9 cellular contexts compared by ENCODE assay signal in the genomic region with DNA sequence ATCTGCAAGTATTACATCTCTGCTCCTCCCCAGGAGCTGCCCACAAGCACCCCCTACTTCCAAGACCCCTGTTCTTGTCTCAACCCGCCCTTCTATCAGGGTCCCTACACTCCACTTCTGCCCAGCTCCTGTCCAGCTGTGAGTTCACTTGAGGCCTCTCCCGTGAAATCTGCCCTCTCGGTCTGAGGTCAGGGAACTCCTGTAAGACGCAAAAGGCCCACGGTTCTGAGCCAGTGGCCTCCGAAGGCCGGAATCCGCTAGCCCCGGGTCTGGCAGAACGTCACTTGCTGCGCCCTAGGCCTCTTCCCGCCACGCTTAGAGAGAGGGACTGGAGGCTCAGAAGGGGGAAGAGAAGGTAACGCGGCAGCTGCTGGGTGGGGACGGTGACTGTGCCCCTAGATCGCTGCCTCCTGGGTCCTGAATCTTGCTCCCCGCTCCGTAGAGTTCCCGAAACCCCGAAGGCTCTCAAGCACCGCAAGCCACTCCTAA. TPM values are rescaled to one million over a fixed set of nuclear protein-coding genes. Genes with fewer than 3 reads are reported as not detected.
A peak's percentile ranks its signal among the peaks of the same experiment; 100 is the strongest.
DNase-seq lines count a peak whose midpoint lies in the region; TF ChIP-seq lines count a peak whose summit lies in the region.
"Had no signal": no experiment of that assay in that cellular context is flagged by ENCODE, and none has a peak within 500 bp of the region (broad histone marks: within the 10 kb centered on the region; RNA-seq: fewer than 3 reads in every experiment).

No MANE protein-coding gene starts in this region.

- H3K79me2 ChIP-seq in osteoblast (ENCODE audit: insufficient read depth, low read length), result peaks cover 29% of the 10 kb centered on the region

- peak overlapping the region; percentile 69 for H2AFZ ChIP-seq in osteoblast (ENCODE audit: low read length)

- peaks cover 7% of the 10 kb centered on the region for H3K4me1 Mint-ChIP-seq in T-helper 2 cell treated with Interferon-gamma antibody and Interleukin-4, amounts not matched to agents 5 μg/mL and 100 μg/mL, for 36 hours (ENCODE audit: low read depth)

- H3K4me1 ChIP-seq in Peyer's patch (peaks cover 0 to 9% (median 0%) of the 10 kb centered on the region in 4 donors), osteoblast (ENCODE audit: insufficient read depth, low read length) (peaks cover 27% of the 10 kb centered on the region)

- H3K36me3 ChIP-seq in Peyer's patch (no peaks in the 10 kb centered on the region), osteoblast (ENCODE audit: insufficient read depth, low read length) (no peaks in the 10 kb centered on the region)

- no peaks in the 10 kb centered on the region for H3K36me3 Mint-ChIP-seq in T-helper 2 cell treated with Interferon-gamma antibody and Interleukin-4, amounts not matched to agents 5 μg/mL and 100 μg/mL, for 36 hours (ENCODE audit: low read depth)

- H3K9me3 ChIP-seq in Peyer's patch (no peaks in the 10 kb centered on the region), osteoblast (ENCODE audit: low read depth, low read length) (no peaks in the 10 kb centered on the region)

- H4K20me1 ChIP-seq in osteoblast (ENCODE audit: insufficient read depth, low read length), result peaks cover 20% of the 10 kb centered on the region

- peak overlapping the region in 1 of 4 donors; percentile 49 for H3K27ac ChIP-seq in Peyer's patch
- H3K27ac ChIP-seq in osteoblast (ENCODE audit: low read depth, low read length), result no peak overlapping the region

- H3K4me3 ChIP-seq in Peyer's patch (peak overlapping the region; percentile 40 to 73 (median 60)), fibroblast of pulmonary artery (replicated peaks; ENCODE audit: low read depth, low read length) (peak overlapping the region; percentile 68), osteoblast (ENCODE audit: insufficient read depth, low read length) (peak overlapping the region; percentile 88)

- TF ChIP-seq CTCF in Peyer's patch (IDR thresholded peaks at IDR 0.05) (no peak), fibroblast of pulmonary artery (IDR thresholded peaks at IDR 0.05; ENCODE audit: low read length, missing control alignments) (no peak), osteoblast (IDR thresholded peaks at IDR 0.05; ENCODE audit: extremely low read depth, low read depth, low read length) (no peak)

- H3K27ac Mint-ChIP-seq in T-helper 2 cell treated with Interferon-gamma antibody and Interleukin-4, amounts not matched to agents 5 μg/mL and 100 μg/mL, for 36 hours, result no peak overlapping the region

- TF ChIP-seq POLR2A in Peyer's patch (IDR thresholded peaks at IDR 0.05), result no peak

- DNase-seq in T-helper 2 cell treated with Interferon-gamma antibody and Interleukin-4, amounts not matched to agents 5 μg/mL and 100 μg/mL, for 36 hours (ENCODE audit: low spot score), result no peak
- DNase-seq in T-helper 2 cell (no peak), Peyer's patch (peak in 1 of 3 donors; percentile 49), fibroblast of pulmonary artery (ENCODE audit: low read depth) (no peak), osteoblast (ENCODE audit: insufficient read length, low spot score, missing footprints) (no peak), GF-D8 (lab: John Stamatoyannopoulos, UW) (no peak), RPMI8226 (no peak)
- DNase-seq in central memory CD4-positive, alpha-beta T cell, result no peak

- no peaks in the 10 kb centered on the region for H3K9me3 Mint-ChIP-seq in T-helper 2 cell treated with Interferon-gamma antibody and Interleukin-4, amounts not matched to agents 5 μg/mL and 100 μg/mL, for 36 hours

- peak overlapping the region; percentile 63 for H3K4me3 Mint-ChIP-seq in T-helper 2 cell treated with Interferon-gamma antibody and Interleukin-4, amounts not matched to agents 5 μg/mL and 100 μg/mL, for 36 hours

- peak overlapping the region; percentile 84 for H3K4me2 ChIP-seq in osteoblast (ENCODE audit: insufficient read depth, low read length)

- H3K27me3 ChIP-seq in Peyer's patch (no peaks in the 10 kb centered on the region), osteoblast (ENCODE audit: insufficient read depth, low read length) (no peaks in the 10 kb centered on the region)

- H3K27me3 Mint-ChIP-seq in T-helper 2 cell treated with Interferon-gamma antibody and Interleukin-4, amounts not matched to agents 5 μg/mL and 100 μg/mL, for 36 hours (ENCODE audit: low read depth), result peaks cover 70% of the 10 kb centered on the region

RNA-seq across cellular contexts. Expression of a gene that starts 0.9 kb away (rescaled TPM):
- 10 to 100 TPM; 10.6 to 61.1 (median 14.9) TPM for total RNA-seq in Peyer's patch
- total RNA-seq in osteoblast, result 30.6 and 36.2 TPM in 2 replicates

RNA-seq across cellular contexts. Expression of a gene that starts 35.1 kb away (rescaled TPM):
- total RNA-seq in Peyer's patch (not detected), osteoblast (not detected in 2 replicates)
- total RNA-seq: Daoy had no signal
